8 cellular contexts compared by ENCODE assay signal in genomic region chr2:164697688-164698290, GRCh38.
DNase-seq lines count a peak whose midpoint lies in the region; ATAC-seq and TF ChIP-seq lines count a peak whose summit lies in the region.

No MANE protein-coding gene starts in this region.

- no peak overlapping the region for H3K4me3 ChIP-seq in coronary artery

- H3K27ac ChIP-seq in coronary artery = no peak overlapping the region

- DNase-seq in NCI-H1105 treated with DMSO at 0.1 percent for 48 hours (lab: John Stamatoyannopoulos, UW) (peak; percentile 41), NCI-H1105 (lab: John Stamatoyannopoulos, UW) (no peak), NCI-H1694 treated with DMSO at 0.1 percent for 48 hours (lab: John Stamatoyannopoulos, UW) (peak; percentile 29), coronary artery (ENCODE audit: low spot score) (no peak), renal cortical epithelial cell (ENCODE audit: low read depth) (peak; percentile 46), NOMO-1 (lab: John Stamatoyannopoulos, UW; ENCODE audit: unreplicated experiment in 2 of 2) (no peak)

- peak; percentile 33 for TF ChIP-seq CTCF in coronary artery (IDR thresholded peaks at IDR 0.05)

- no peak for ATAC-seq in GM21526 (IDR thresholded peaks at IDR 0.05; ENCODE audit: low FRiP score, unreplicated experiment)
- ATAC-seq in GM21576 (IDR thresholded peaks at IDR 0.05; ENCODE audit: unreplicated experiment) = no peak

Comparison
In these comparisons a context has a peak if more than half of its experiments do, and no peak if none do; other contexts are left out.
1. DNase-seq: peak in NCI-H1105 treated with DMSO at 0.1 percent for 48 hours (single experiment), NCI-H1694 treated with DMSO at 0.1 percent for 48 hours (single experiment) and renal cortical epithelial cell (single experiment); none in NCI-H1105 (single experiment), coronary artery (single experiment) and NOMO-1 (0 of 2).